ENCODE assay signal across 1 cellular context in the genomic region with DNA sequence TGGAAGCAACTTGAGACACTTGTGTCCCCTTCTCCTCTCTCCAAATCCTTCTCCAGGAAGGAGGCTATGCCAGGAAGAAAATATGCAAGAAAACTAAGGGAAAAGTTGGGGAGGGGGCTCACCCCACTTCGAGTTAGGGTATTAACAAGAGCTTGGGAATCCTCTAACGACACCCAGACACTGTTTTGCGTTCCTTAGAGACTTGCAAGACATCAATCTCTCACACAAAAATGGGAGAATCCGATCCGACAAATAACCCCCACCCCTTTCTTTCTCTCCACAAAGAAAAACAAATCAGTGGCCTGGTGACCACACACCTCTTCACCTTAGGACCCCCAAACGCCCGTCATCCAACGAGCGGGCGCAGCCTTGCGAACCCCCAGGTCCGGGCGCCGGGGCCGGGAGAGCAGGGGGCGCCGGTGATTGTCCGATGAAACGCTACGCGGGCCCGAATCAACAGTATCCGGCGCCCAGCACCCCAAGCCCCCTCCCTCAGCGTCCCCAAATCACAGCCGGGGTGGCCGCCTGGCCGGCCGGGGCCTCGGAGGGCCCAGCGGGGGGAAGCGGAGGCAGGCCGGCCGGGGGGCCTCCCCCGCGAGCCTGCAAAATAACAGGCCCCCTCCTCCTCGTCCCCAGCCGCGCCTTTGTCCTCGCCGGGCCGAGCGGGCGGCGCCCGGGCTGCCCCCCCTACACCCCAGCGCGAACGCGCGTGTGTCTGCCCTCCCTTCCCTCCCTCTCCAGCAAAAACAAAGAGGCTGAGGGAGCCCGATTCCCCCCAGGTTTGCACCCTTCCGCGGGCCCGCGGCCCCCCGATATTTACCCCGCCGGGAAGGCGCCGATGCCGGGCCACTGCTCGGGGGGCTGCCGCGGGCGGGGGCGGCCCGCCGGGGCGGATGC.
TF ChIP-seq lines count a peak whose summit lies in the region.

No MANE protein-coding gene starts in this region.

TF ChIP-seq in HCT116, 20 proteins besides CTCF, POLR2A, EP300 and RAD21:
- TF ChIP-seq ZNF274 (IDR thresholded peaks at IDR 0.05; ENCODE audit: low read depth, low read length) (no peak), ZFX (IDR thresholded peaks at IDR 0.05) (peak; percentile 80; the same call in 1 of the 2 replicates)
